In the genomic region with DNA sequence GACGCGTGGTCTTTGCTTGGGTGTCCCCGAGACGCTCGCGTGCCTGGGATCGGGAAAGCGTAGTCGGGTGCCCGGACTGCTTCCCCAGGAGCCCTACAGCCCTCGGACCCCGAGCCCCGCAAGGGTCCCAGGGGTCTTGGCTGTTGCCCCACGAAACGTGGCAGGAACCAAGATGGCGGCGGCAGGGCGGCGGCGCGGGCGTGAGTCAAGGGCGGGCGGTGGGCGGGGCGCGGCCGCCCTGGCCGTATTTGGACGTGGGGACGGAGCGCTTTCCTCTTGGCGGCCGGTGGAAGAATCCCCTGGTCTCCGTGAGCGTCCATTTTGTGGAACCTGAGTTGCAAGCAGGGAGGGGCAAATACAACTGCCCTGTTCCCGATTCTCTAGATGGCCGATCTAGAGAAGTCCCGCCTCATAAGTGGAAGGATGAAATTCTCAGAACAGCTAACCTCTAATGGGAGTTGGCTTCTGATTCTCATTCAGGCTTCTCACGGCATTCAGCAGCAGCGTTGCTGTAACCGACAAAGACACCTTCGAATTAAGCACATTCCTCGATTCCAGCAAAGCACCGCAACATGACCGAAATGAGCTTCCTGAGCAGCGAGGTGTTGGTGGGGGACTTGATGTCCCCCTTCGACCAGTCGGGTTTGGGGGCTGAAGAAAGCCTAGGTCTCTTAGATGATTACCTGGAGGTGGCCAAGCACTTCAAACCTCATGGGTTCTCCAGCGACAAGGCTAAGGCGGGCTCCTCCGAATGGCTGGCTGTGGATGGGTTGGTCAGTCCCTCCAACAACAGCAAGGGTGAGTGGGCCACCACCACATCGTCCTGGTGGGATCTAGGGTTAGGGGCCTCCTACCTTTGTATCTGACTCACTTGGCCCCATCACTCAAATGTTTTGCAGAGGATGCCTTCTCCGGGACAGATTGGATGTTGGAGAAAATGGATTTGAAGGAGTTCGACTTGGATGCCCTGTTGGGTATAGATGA, we compare ENCODE assay signal across 7 cellular contexts. TPM values are rescaled to one million over a fixed set of nuclear protein-coding genes. Genes with fewer than 3 reads are reported as not detected.
DNase-seq lines count a peak whose midpoint lies in the region; ATAC-seq, FAIRE-seq and TF ChIP-seq lines count a peak whose summit lies in the region.

No MANE protein-coding gene starts in this region.

- no peak for TF ChIP-seq CTCF in endothelial cell of umbilical vein (IDR thresholded peaks at IDR 0.05; ENCODE audit: extremely low read depth in 1 of 2, insufficient read depth in 1 of 2, low read depth in 1 of 2, low read length in 2 of 2)

- no peaks in the 10 kb centered on the region for H3K9me3 ChIP-seq in endothelial cell of umbilical vein (replicated peaks; ENCODE audit: control insufficient read depth, insufficient read depth, low read length)
- H3K9me3 ChIP-seq in mononuclear cell (ENCODE audit: low read depth, low read length), result no peaks in the 10 kb centered on the region

- H3K9ac ChIP-seq in endothelial cell of umbilical vein (replicated peaks; ENCODE audit: extremely low read depth, insufficient read depth, low read length), result peak overlapping the region; percentile 97

- H3K4me3 ChIP-seq in endothelial cell of umbilical vein (replicated peaks in 1 of 3; ENCODE audit: insufficient read depth in 1 of 3, low read depth in 1 of 3, low read length in 3 of 3) (peak overlapping the region; percentile 50 to 96 (median 92)), mononuclear cell (ENCODE audit: low read length) (peak overlapping the region; percentile 100)

- peaks cover 60% of the 10 kb centered on the region for H3K4me1 Mint-ChIP-seq in stimulated activated memory B cell treated with anti-CD40 and anti-IgM and Interleukin-4, amounts not matched to agents 10 μg/mL and 1 μg/mL and 100 μg/mL, for 72 hours

- H3K4me2 ChIP-seq in endothelial cell of umbilical vein (ENCODE audit: insufficient read depth, low read length), result peak overlapping the region; percentile 89

- peak overlapping the region; percentile 98 for H3K4me3 Mint-ChIP-seq in stimulated activated memory B cell treated with anti-CD40 and anti-IgM and Interleukin-4, amounts not matched to agents 10 μg/mL and 1 μg/mL and 100 μg/mL, for 72 hours

- peak; percentile 21 for ATAC-seq in GM18498 (IDR thresholded peaks at IDR 0.05; ENCODE audit: unreplicated experiment)
- peak; percentile 18 for ATAC-seq in HG02678 (IDR thresholded peaks at IDR 0.05; ENCODE audit: unreplicated experiment)
- peak; percentile 65 for ATAC-seq in stimulated activated memory B cell treated with anti-CD40 and anti-IgM and Interleukin-4, amounts not matched to agents 10 μg/mL and 1 μg/mL and 100 μg/mL, for 72 hours

- H3K36me3 Mint-ChIP-seq in stimulated activated memory B cell treated with anti-CD40 and anti-IgM and Interleukin-4, amounts not matched to agents 10 μg/mL and 1 μg/mL and 100 μg/mL, for 72 hours, result peaks cover 58% of the 10 kb centered on the region

- H3K79me2 ChIP-seq in endothelial cell of umbilical vein (ENCODE audit: control insufficient read depth, insufficient read depth, low read length), result peaks cover 42% of the 10 kb centered on the region

- DNase-seq in NCI-H748 treated with DMSO at 0.1 percent for 48 hours (lab: John Stamatoyannopoulos, UW) (peak; percentile 5), activated T-cell treated with anti-CD3 and anti-CD28 coated beads for 24 hours (ENCODE audit: low read depth) (peak; percentile 70), endothelial cell of umbilical vein (ENCODE audit: low read depth, low spot score) (peak; percentile 78)

- no peaks in the 10 kb centered on the region for H4K20me1 ChIP-seq in endothelial cell of umbilical vein (replicated peaks; ENCODE audit: control insufficient read depth, extremely low read depth, insufficient read depth, low read length)

- no peak overlapping the region for H2AFZ ChIP-seq in endothelial cell of umbilical vein (ENCODE audit: low read depth, low read length)

- H3K9me1 ChIP-seq in endothelial cell of umbilical vein (replicated peaks; ENCODE audit: control insufficient read depth, extremely low read depth, insufficient read depth, low read length), result no peaks in the 10 kb centered on the region

- intact Hi-C loops in endothelial cell of umbilical vein (cut with micrococcal nuclease), result loop anchor here (1.0 to 10.0 kb wide), 5 partner anchors 8 to 346 kb away; partner anchors contain the start of genes MIEF1 and RPL3

- dilution Hi-C loops in endothelial cell of umbilical vein (cut with MboI; ENCODE audit: extremely low pct_ligation_motif_present, low sequenced_read_pairs), result no loop called here

- H3K4me1 ChIP-seq in endothelial cell of umbilical vein (ENCODE audit: control insufficient read depth, extremely low read depth, insufficient read depth, low read length) (peaks cover 15% of the 10 kb centered on the region), mononuclear cell (ENCODE audit: insufficient read depth, low read length) (peaks cover 62% of the 10 kb centered on the region)

- H3K27ac ChIP-seq in endothelial cell of umbilical vein (ENCODE audit: insufficient read depth, low read depth, low read length), result peak overlapping the region; percentile 93

- peak overlapping the region; percentile 91 for H3K27ac Mint-ChIP-seq in stimulated activated memory B cell treated with anti-CD40 and anti-IgM and Interleukin-4, amounts not matched to agents 10 μg/mL and 1 μg/mL and 100 μg/mL, for 72 hours

- H3K27me3 ChIP-seq in endothelial cell of umbilical vein (ENCODE audit: control insufficient read depth in 2 of 2, insufficient read depth in 2 of 2, low read length in 2 of 2) (no peaks in the 10 kb centered on the region), mononuclear cell (ENCODE audit: insufficient read depth, low read length) (no peaks in the 10 kb centered on the region)

- H3K36me3 ChIP-seq in endothelial cell of umbilical vein (ENCODE audit: control insufficient read depth in 2 of 2, extremely low read depth in 1 of 2, insufficient read depth in 2 of 2, low read length in 2 of 2), result peaks cover 5 to 21% of the 10 kb centered on the region in 2 experiments

- TSS peak; percentile 52 for BruUV-seq in endothelial cell of umbilical vein (replicated peaks; lab: Mats Ljungman, UMichigan)

- peak; percentile 79 for FAIRE-seq in endothelial cell of umbilical vein (lab: Jason Lieb, UNC)

- no peak for TF ChIP-seq POLR2A in endothelial cell of umbilical vein (IDR thresholded peaks at IDR 0.05; ENCODE audit: low read depth, low read length)

- no peaks in the 10 kb centered on the region for H3K27me3 Mint-ChIP-seq in stimulated activated memory B cell treated with anti-CD40 and anti-IgM and Interleukin-4, amounts not matched to agents 10 μg/mL and 1 μg/mL and 100 μg/mL, for 72 hours

- no peaks in the 10 kb centered on the region for H3K9me3 Mint-ChIP-seq in stimulated activated memory B cell treated with anti-CD40 and anti-IgM and Interleukin-4, amounts not matched to agents 10 μg/mL and 1 μg/mL and 100 μg/mL, for 72 hours

- CTCF ChIA-PET in endothelial cell of umbilical vein (lab: Charles Lee), result interaction anchor here (1.4 kb wide), 2 partner anchors 8 to 19 kb away, joined by 11 to 41 read pairs; partner anchors contain the start of gene MIEF1

- POLR2A ChIA-PET in endothelial cell of umbilical vein (lab: Charles Lee), result interaction anchor here (1.2 kb wide), 1 partner anchor 25 kb away, joined by 4 read pairs; no protein-coding TSS in a partner anchor

RNA-seq across cellular contexts. Expression of gene ATF4, which starts 0.8 kb away (rescaled TPM):
- total RNA-seq in endothelial cell of umbilical vein (312 and 324 TPM in 2 replicates), mononuclear cell (274 TPM)
- 581 and 668 TPM in 2 replicates for polyA plus RNA-seq in endothelial cell of umbilical vein
- polyA plus RNA-seq in endothelial cell of umbilical vein (2011; cell fraction: cytosol; rRNA removed), result 869 and 960 TPM in 2 replicates
- 1,073 and 1,121 TPM in 2 replicates for polyA plus RNA-seq in endothelial cell of umbilical vein (2011; cell fraction: nucleus; rRNA removed)
- 312 and 313 TPM in 2 replicates for polyA plus RNA-seq in endothelial cell of umbilical vein (2012)
- polyA minus RNA-seq in endothelial cell of umbilical vein, result 203 and 214 TPM in 2 replicates
- polyA minus RNA-seq in endothelial cell of umbilical vein (2011; cell fraction: cytosol; rRNA and poly(A)+ RNA removed), result 187 TPM
- polyA minus RNA-seq in endothelial cell of umbilical vein (2011; cell fraction: nucleus; rRNA and poly(A)+ RNA removed), result 160 and 165 TPM in 2 replicates

RNA-seq across cellular contexts. Expression of gene RPS19BP1, which starts 11.4 kb away (rescaled TPM):
- 63.0 and 66.6 TPM in 2 replicates for total RNA-seq in endothelial cell of umbilical vein
- polyA plus RNA-seq in endothelial cell of umbilical vein, result 84.3 and 96.5 TPM in 2 replicates
- polyA plus RNA-seq in endothelial cell of umbilical vein (2011; cell fraction: cytosol; rRNA removed), result 80.6 and 106 TPM in 2 replicates
- polyA plus RNA-seq in endothelial cell of umbilical vein (2011; cell fraction: nucleus; rRNA removed), result 40.1 and 50.0 TPM in 2 replicates
- 45.5 and 46.8 TPM in 2 replicates for polyA plus RNA-seq in endothelial cell of umbilical vein (2012)
- 10.0 and 14.4 TPM in 2 replicates for polyA minus RNA-seq in endothelial cell of umbilical vein
- 9.5 TPM for polyA minus RNA-seq in endothelial cell of umbilical vein (2011; cell fraction: cytosol; rRNA and poly(A)+ RNA removed)
- 6.6 and 10.2 TPM in 2 replicates for polyA minus RNA-seq in endothelial cell of umbilical vein (2011; cell fraction: nucleus; rRNA and poly(A)+ RNA removed)
- 49.2 TPM for total RNA-seq in mononuclear cell

RNA-seq across cellular contexts. Expression of gene MIEF1, which starts 19.1 kb away (rescaled TPM):
- 24.7 and 31.1 TPM in 2 replicates for total RNA-seq in endothelial cell of umbilical vein
- polyA plus RNA-seq in endothelial cell of umbilical vein, result 14.2 and 14.8 TPM in 2 replicates
- 13.2 and 13.6 TPM in 2 replicates for polyA plus RNA-seq in endothelial cell of umbilical vein (2011; cell fraction: cytosol; rRNA removed)
- polyA plus RNA-seq in endothelial cell of umbilical vein (2011; cell fraction: nucleus; rRNA removed), result 10.4 and 11.0 TPM in 2 replicates
- 16.4 and 18.8 TPM in 2 replicates for polyA plus RNA-seq in endothelial cell of umbilical vein (2012)
- 28.1 and 29.4 TPM in 2 replicates for polyA minus RNA-seq in endothelial cell of umbilical vein
- 16.6 TPM for polyA minus RNA-seq in endothelial cell of umbilical vein (2011; cell fraction: cytosol; rRNA and poly(A)+ RNA removed)
- polyA minus RNA-seq in endothelial cell of umbilical vein (2011; cell fraction: nucleus; rRNA and poly(A)+ RNA removed), result 7.9 and 11.6 TPM in 2 replicates
- total RNA-seq in mononuclear cell, result 26.4 TPM

RNA-seq across cellular contexts. Expression of gene CACNA1I, which starts 49.4 kb away (rescaled TPM):
- total RNA-seq in endothelial cell of umbilical vein, result not detected in 2 replicates
- 0.02 TPM in 1 of 2 replicates, not detected in the other for polyA plus RNA-seq in endothelial cell of umbilical vein
- not detected in 2 replicates for polyA plus RNA-seq in endothelial cell of umbilical vein (2011; cell fraction: cytosol; rRNA removed)
- 0.01 TPM in 1 of 2 replicates, not detected in the other for polyA plus RNA-seq in endothelial cell of umbilical vein (2011; cell fraction: nucleus; rRNA removed)
- polyA plus RNA-seq in endothelial cell of umbilical vein (2012), result not detected in 2 replicates
- not detected in 2 replicates for polyA minus RNA-seq in endothelial cell of umbilical vein
- not detected for polyA minus RNA-seq in endothelial cell of umbilical vein (2011; cell fraction: cytosol; rRNA and poly(A)+ RNA removed)
- polyA minus RNA-seq in endothelial cell of umbilical vein (2011; cell fraction: nucleus; rRNA and poly(A)+ RNA removed), result not detected in 2 replicates
- total RNA-seq in mononuclear cell, result 8.0 TPM

Comparison
In these comparisons a context has a peak if more than half of its experiments do, and no peak if none do; other contexts are left out.
1. Peak in every context shown above with its lines: DNase-seq, ATAC-seq, H3K4me3 ChIP-seq and H3K27ac ChIP-seq.
2. DNase-seq: peak in every context shown above with its lines; median percentile 78 in endothelial cell of umbilical vein; 70 in activated T-cell treated with anti-CD3 and anti-CD28 coated beads for 24 hours; 5 in NCI-H748 treated with DMSO at 0.1 percent for 48 hours.